ENCODE assay signal across 17 cellular contexts in the genomic region with DNA sequence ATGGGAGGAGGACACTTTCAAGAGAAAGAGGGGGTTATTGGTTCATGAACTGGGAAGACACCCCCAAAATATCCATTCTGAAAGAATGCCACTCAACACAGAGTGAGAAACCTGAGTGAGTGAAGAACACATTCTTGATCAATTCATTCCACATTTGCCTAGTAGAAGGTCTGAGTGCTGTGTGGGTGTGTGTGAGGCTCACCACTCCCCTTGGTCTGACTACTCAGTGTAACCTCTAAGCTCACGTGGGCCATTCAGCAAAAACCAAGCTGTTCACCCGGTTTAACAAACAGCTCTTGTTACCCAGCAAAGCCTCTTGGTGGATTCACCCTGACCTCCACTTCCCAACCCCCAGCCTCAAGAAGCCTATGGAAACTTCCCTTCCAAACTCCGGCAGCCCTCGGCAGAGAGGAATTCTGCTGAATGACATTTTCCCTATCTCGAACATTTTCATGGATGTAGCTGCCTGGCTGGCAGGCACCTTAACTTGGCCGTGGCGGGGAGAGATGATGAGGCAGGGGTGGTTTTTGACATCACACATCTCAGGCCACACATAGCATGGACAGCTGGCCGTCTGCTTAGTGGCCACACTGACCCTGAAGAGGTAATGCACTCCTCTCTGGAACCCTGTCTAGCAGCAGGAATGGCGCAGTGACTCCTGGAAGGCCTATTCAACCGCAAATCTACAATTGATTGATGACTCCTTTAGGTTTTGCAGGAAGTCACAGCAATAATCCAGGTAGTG. TPM values are rescaled to one million over a fixed set of nuclear protein-coding genes. Genes with fewer than 3 reads are reported as not detected.
DNase-seq lines count a peak whose midpoint lies in the region; ATAC-seq and TF ChIP-seq lines count a peak whose summit lies in the region.
"Had no signal": no experiment of that assay in that cellular context is flagged by ENCODE, and none has a peak within 500 bp of the region (broad histone marks: within the 10 kb centered on the region; RNA-seq: fewer than 3 reads in every experiment).

No MANE protein-coding gene starts in this region.

- peak; percentile 86 for ATAC-seq in RWPE2 (ENCODE audit: low read depth)
- ATAC-seq: stimulated activated naive CD8-positive, alpha-beta T cell treated with anti-CD3 and anti-CD28 coated beads, Interleukin-15, amount 100 ng/mL, for 72 hours had no signal

- H3K36me3 ChIP-seq in HEK293 (ENCODE audit: control insufficient read depth in 2 of 2, insufficient read depth in 1 of 2, low read length in 2 of 2): no peaks in the 10 kb centered on the region
- H3K36me3 ChIP-seq in RWPE2 (ENCODE audit: low read depth): no peaks in the 10 kb centered on the region
- H3K36me3 ChIP-seq: adrenal gland had no signal

- no peaks in the 10 kb centered on the region; the same call in 1 of the 2 replicates for H3K4me1 ChIP-seq in HEK293 (ENCODE audit: control insufficient read depth, insufficient read depth, low read length)
- peaks cover 9% of the 10 kb centered on the region for H3K4me1 ChIP-seq in RWPE2 (ENCODE audit: insufficient read depth, poor library complexity, severe bottlenecking)
- H3K4me1 ChIP-seq: adrenal gland had no signal

- CTCF ChIA-PET in HEK293 (lab: Yijun Ruan, JAX): interaction anchor here (1.2 to 2.2 kb wide), 2 partner anchors 8 to 50 kb away, joined by 7 to 8 read pairs; no protein-coding TSS in a partner anchor

- H3K9me3 ChIP-seq in HEK293 (ENCODE audit: control insufficient read depth, insufficient read depth, low read depth, low read length) (no peaks in the 10 kb centered on the region), RWPE2 (ENCODE audit: severe bottlenecking) (no peaks in the 10 kb centered on the region)
- H3K9me3 ChIP-seq: adrenal gland had no signal

- no peaks in the 10 kb centered on the region for H3K27me3 ChIP-seq in RWPE2 (ENCODE audit: insufficient read depth, poor library complexity, severe bottlenecking)
- H3K27me3 ChIP-seq: adrenal gland had no signal

- TF ChIP-seq CTCF in HEK293 (tag by site-specific recombination; IDR thresholded peaks at IDR 0.05) (no peak), RWPE2 (IDR thresholded peaks at IDR 0.05; ENCODE audit: poor library complexity, severe bottlenecking) (no peak)

- no peak overlapping the region for H3K4me3 ChIP-seq in HEK293 (ENCODE audit: low read depth, low read length)
- no peak overlapping the region for H3K4me3 ChIP-seq in RWPE2 (ENCODE audit: severe bottlenecking)
- H3K4me3 ChIP-seq: adrenal gland had no signal

- no peak for DNase-seq in RWPE2 (ENCODE audit: low spot score)
- DNase-seq in iPS-NIHi11 (ENCODE audit: low spot score): peak; percentile 68
- peak; percentile 61 for DNase-seq in renal cortical epithelial cell (ENCODE audit: low read depth)
- no peak for DNase-seq in NCI-H774 (lab: John Stamatoyannopoulos, UW)
- no peak for DNase-seq in pons (ENCODE audit: low spot score)
- no peak for DNase-seq in NCI-H2227 (lab: John Stamatoyannopoulos, UW; ENCODE audit: unreplicated experiment)
- DNase-seq in activated CD4-positive, alpha-beta T cell treated with anti-CD3 and anti-CD28 coated beads for 1 hour: no peak
- DNase-seq: activated CD4-positive, alpha-beta T cell treated with anti-CD3 and anti-CD28 coated beads for 48 hours; activated T-cell treated with anti-CD3 and anti-CD28 coated beads, Interleukin-2, amount 50 U/mL, for 24 hours; adrenal gland; DMS79; NCI-H187; NCI-H510A treated with DMSO at 0.1 percent for 48 hours had no signal

- POLR2A ChIA-PET in HEK293 (lab: Yijun Ruan, JAX): interaction anchor here (1.1 kb wide), 1 partner anchor 66 kb away, joined by 3 read pairs; no protein-coding TSS in a partner anchor

- H3K27ac ChIP-seq in HEK293 (ENCODE audit: extremely low read depth, low read depth, low read length): no peak overlapping the region
- H3K27ac ChIP-seq in RWPE2 (ENCODE audit: poor library complexity, severe bottlenecking): no peak overlapping the region
- H3K27ac ChIP-seq: adrenal gland, KMS-11 had no signal

TF ChIP-seq in HEK293, 187 proteins besides CTCF, POLR2A, EP300 and RAD21:
- TF ChIP-seq PRDM10 (tag by site-specific recombination; IDR thresholded peaks at IDR 0.05) (peak; percentile 92), ZNF121 (tag by site-specific recombination; IDR thresholded peaks at IDR 0.05) (no peak), HOXD13 (CRISPR knock-in tag; IDR thresholded peaks at IDR 0.05; ENCODE audit: borderline replicate concordance) (no peak), ZSCAN30 (tag by site-specific recombination; IDR thresholded peaks at IDR 0.05) (no peak), ZFHX2 (tag by site-specific recombination; conservative IDR thresholded peaks at IDR 0.05) (peak; percentile 40)

RNA-seq across cellular contexts. Expression of gene ST6GALNAC1, which starts 11.6 kb away (rescaled TPM):
- 0.52 TPM in 1 of 2 replicates, not detected in the other for total RNA-seq in renal cortical epithelial cell

RNA-seq across cellular contexts. Expression of gene ST6GALNAC2, which starts 46.3 kb away (rescaled TPM):
- total RNA-seq in renal cortical epithelial cell: 3.5 and 8.0 TPM in 2 replicates
- total RNA-seq: T-helper 2 cell treated with Interferon-gamma antibody and Interleukin-4, amounts not matched to agents 100 ng/mL and 5 ng/mL, for 36 hours had no signal

Comparison
In these comparisons a context has a peak if more than half of its experiments do, and no peak if none do; other contexts are left out.
1. DNase-seq: peak in iPS-NIHi11 (single experiment) and renal cortical epithelial cell (single experiment); none in RWPE2 (single experiment), NCI-H774 (single experiment), pons (single experiment), NCI-H2227 (single experiment) and activated CD4-positive, alpha-beta T cell treated with anti-CD3 and anti-CD28 coated beads for 1 hour (single experiment).